Comparison of ENCODE assay signal across 12 cellular contexts in the genomic region with DNA sequence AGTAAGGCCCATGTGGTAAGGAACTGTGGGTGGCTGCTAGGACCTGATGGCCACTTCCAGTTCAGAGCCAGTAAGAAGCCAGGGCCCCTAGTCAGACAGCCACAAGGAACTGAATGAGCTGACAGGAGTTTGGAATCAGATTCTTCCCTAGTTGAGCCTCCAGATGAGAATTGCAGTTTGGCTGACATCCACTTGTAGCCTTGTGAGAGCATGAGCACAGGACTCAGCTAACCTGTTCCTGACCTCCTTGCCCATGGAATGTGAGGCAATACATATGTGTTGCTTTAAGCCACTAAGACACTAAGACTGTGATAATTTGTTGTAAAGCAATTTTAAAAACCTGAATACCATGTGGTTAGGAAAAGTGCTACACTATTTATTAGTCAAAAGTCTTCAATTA. TPM values are rescaled to one million over a fixed set of nuclear protein-coding genes. Genes with fewer than 3 reads are reported as not detected.
DNase-seq lines count a peak whose midpoint lies in the region; ATAC-seq and TF ChIP-seq lines count a peak whose summit lies in the region.
"Had no signal": no experiment of that assay in that cellular context is flagged by ENCODE, and none has a peak within 500 bp of the region (broad histone marks: within the 10 kb centered on the region; RNA-seq: fewer than 3 reads in every experiment).

No MANE protein-coding gene starts in this region.

- peak overlapping the region; percentile 14 for H3K27ac ChIP-seq in cardiac muscle cell
- H3K27ac ChIP-seq in right cardiac atrium (ENCODE audit: low read length), result no peak overlapping the region
- no peak overlapping the region for H3K27ac ChIP-seq in fibroblast of lung (ENCODE audit: insufficient read depth, low read length)
- H3K27ac ChIP-seq in temporal lobe (ENCODE audit: low read depth, low read length), result peak overlapping the region; percentile 85
- H3K27ac ChIP-seq in tibial artery, result no peak overlapping the region

- H3K4me1 ChIP-seq in cardiac muscle cell (ENCODE audit: low read depth) (peaks cover 10% of the 10 kb centered on the region), right cardiac atrium (ENCODE audit: control insufficient read depth, insufficient read depth, low read length) (no peaks in the 10 kb centered on the region), fibroblast of lung (ENCODE audit: control insufficient read depth, extremely low read depth, insufficient read depth, low read length) (peaks cover 2% of the 10 kb centered on the region), tibial artery (peaks cover 0 to 19% (median 7%) of the 10 kb centered on the region in 4 donors)

- H3K36me3 ChIP-seq in cardiac muscle cell (no peaks in the 10 kb centered on the region), fibroblast of lung (ENCODE audit: control insufficient read depth, insufficient read depth, low read length) (no peaks in the 10 kb centered on the region), tibial artery (no peaks in the 10 kb centered on the region)

- TF ChIP-seq CTCF in cardiac muscle cell (IDR thresholded peaks at IDR 0.05; ENCODE audit: low read depth, low read length) (no peak), fibroblast of lung (conservative IDR thresholded peaks at IDR 0.05 in 1 of 2, IDR thresholded peaks at IDR 0.05 in 1 of 2; ENCODE audit: low read depth in 1 of 2, low read length in 2 of 2) (no peak), tibial artery (IDR thresholded peaks at IDR 0.05) (no peak)

- peaks cover 22% of the 10 kb centered on the region for H3K79me2 ChIP-seq in fibroblast of lung (ENCODE audit: control insufficient read depth, insufficient read depth, low read length)

- H3K4me3 ChIP-seq in cardiac muscle cell, result no peak overlapping the region
- no peak overlapping the region for H3K4me3 ChIP-seq in right cardiac atrium (ENCODE audit: low read length)
- no peak overlapping the region for H3K4me3 ChIP-seq in fibroblast of lung (replicated peaks in 1 of 4; ENCODE audit: control extremely low read depth in 1 of 4, insufficient read depth in 1 of 4, low read depth in 3 of 4, low read length in 4 of 4)
- H3K4me3 ChIP-seq in tibial artery, result no peak overlapping the region

- no peak overlapping the region for H3K4me2 ChIP-seq in fibroblast of lung (ENCODE audit: extremely low read depth, insufficient read depth, low read length)

- no peak overlapping the region for H3K9ac ChIP-seq in fibroblast of lung (ENCODE audit: insufficient read depth, low read length)

- intact Hi-C loops in right cardiac atrium (cut with DNase I), result no loop called here
- intact Hi-C loops in tibial artery (cut with DNase I; ENCODE audit: low total_unique reads), result loop anchor here (10.0 kb wide), 1 partner anchor 1235 kb away; no protein-coding TSS in a partner anchor

- H3K27me3 ChIP-seq in cardiac muscle cell, result no peaks in the 10 kb centered on the region
- no peaks in the 10 kb centered on the region for H3K27me3 ChIP-seq in right cardiac atrium (ENCODE audit: control insufficient read depth, insufficient read depth)
- no peaks in the 10 kb centered on the region for H3K27me3 ChIP-seq in fibroblast of lung (ENCODE audit: control insufficient read depth, insufficient read depth, low read length)
- H3K27me3 ChIP-seq in tibial artery, result no peaks in the 10 kb centered on the region

- no peaks in the 10 kb centered on the region for H3K9me3 ChIP-seq in cardiac muscle cell (ENCODE audit: low read depth)
- H3K9me3 ChIP-seq in right cardiac atrium (ENCODE audit: control insufficient read depth, low read length), result no peaks in the 10 kb centered on the region
- H3K9me3 ChIP-seq in fibroblast of lung (ENCODE audit: control insufficient read depth, insufficient read depth, low read depth, low read length), result no peaks in the 10 kb centered on the region
- no peaks in the 10 kb centered on the region for H3K9me3 ChIP-seq in tibial artery

- ATAC-seq in right cardiac atrium, result no peak
- ATAC-seq in HG03520 (IDR thresholded peaks at IDR 0.05; ENCODE audit: unreplicated experiment), result no peak

- peak overlapping the region; percentile 34 for H2AFZ ChIP-seq in fibroblast of lung (ENCODE audit: low read length)

- DNase-seq in cardiac muscle cell (ENCODE audit: low read depth in 1 of 2, low spot score in 1 of 2) (no peak), right cardiac atrium (no peak), RKO (ENCODE audit: low spot score) (peak; percentile 22), fibroblast of lung (ENCODE audit: low read depth in 2 of 2) (peak in 1 of 2 donors; percentile 11), tibial artery (no peak)
- DNase-seq in activated CD4-positive, CD25-positive, alpha-beta regulatory T cell treated with anti-CD3 and anti-CD28 coated beads, Interleukin-2, amount 50 U/mL, for 72 hours, result no peak
- DNase-seq: activated CD4-positive, alpha-beta memory T cell treated with anti-CD3 and anti-CD28 coated beads, Interleukin-2, amount 10 ng/mL, durations not matched to agents 7 days and 5 days; NCI-H1417 treated with DMSO at 0.1 percent for 48 hours; NCI-H526; stimulated activated CD8-positive, alpha-beta memory T cell treated with anti-CD3 and anti-CD28 coated beads, Interleukin-4, amount 100 ng/mL, for 48 hours had no signal

- H4K20me1 ChIP-seq in fibroblast of lung (ENCODE audit: control insufficient read depth, extremely low read depth, insufficient read depth, low read length), result peaks cover 1% of the 10 kb centered on the region

RNA-seq across cellular contexts. Expression of gene WDR7, which starts 1.1 kb away (rescaled TPM):
- 9.2 and 9.8 TPM in 2 replicates for total RNA-seq in cardiac muscle cell
- 6.9 and 15.0 TPM in 2 replicates for polyA plus RNA-seq in cardiac muscle cell
- 10 to 100 TPM; 26.5 to 32.2 (median 26.9) TPM for total RNA-seq in right cardiac atrium
- polyA plus RNA-seq in right cardiac atrium, result 7.4 TPM
- 19.0 and 27.2 TPM in 2 replicates for total RNA-seq in fibroblast of lung
- 7.2 and 9.4 TPM in 2 replicates for polyA plus RNA-seq in fibroblast of lung
- polyA plus RNA-seq in fibroblast of lung (2012), result 6.8 and 8.1 TPM in 2 replicates
- polyA minus RNA-seq in fibroblast of lung (ENCODE audit: low replicate concordance), result 19.9 and 74.8 TPM in 2 replicates
- 79.2 TPM for total RNA-seq in temporal lobe

RNA-seq across cellular contexts. Expression of gene TXNL1, which starts 11.7 kb away (rescaled TPM):
- total RNA-seq in cardiac muscle cell (45.3 and 51.0 TPM in 2 replicates), right cardiac atrium (10 to 100 TPM; 77.9 to 91.9 (median 85.0) TPM), fibroblast of lung (16.4 and 25.4 TPM in 2 replicates), temporal lobe (33.7 TPM)
- polyA plus RNA-seq in cardiac muscle cell (76.7 and 77.4 TPM in 2 replicates), right cardiac atrium (83.2 TPM), fibroblast of lung (103 and 109 TPM in 2 replicates)
- polyA plus RNA-seq in fibroblast of lung (2012), result 86.1 and 93.4 TPM in 2 replicates
- 4.9 and 16.6 TPM in 2 replicates for polyA minus RNA-seq in fibroblast of lung (ENCODE audit: low replicate concordance)

Comparison
In these comparisons a context has a peak if more than half of its experiments do, and no peak if none do; other contexts are left out.
1. H3K27ac ChIP-seq: peak in cardiac muscle cell (single experiment) and temporal lobe (single experiment); none in right cardiac atrium (single experiment), fibroblast of lung (single experiment) and tibial artery (0 of 2).